21 cellular contexts compared by ENCODE assay signal in the genomic region with DNA sequence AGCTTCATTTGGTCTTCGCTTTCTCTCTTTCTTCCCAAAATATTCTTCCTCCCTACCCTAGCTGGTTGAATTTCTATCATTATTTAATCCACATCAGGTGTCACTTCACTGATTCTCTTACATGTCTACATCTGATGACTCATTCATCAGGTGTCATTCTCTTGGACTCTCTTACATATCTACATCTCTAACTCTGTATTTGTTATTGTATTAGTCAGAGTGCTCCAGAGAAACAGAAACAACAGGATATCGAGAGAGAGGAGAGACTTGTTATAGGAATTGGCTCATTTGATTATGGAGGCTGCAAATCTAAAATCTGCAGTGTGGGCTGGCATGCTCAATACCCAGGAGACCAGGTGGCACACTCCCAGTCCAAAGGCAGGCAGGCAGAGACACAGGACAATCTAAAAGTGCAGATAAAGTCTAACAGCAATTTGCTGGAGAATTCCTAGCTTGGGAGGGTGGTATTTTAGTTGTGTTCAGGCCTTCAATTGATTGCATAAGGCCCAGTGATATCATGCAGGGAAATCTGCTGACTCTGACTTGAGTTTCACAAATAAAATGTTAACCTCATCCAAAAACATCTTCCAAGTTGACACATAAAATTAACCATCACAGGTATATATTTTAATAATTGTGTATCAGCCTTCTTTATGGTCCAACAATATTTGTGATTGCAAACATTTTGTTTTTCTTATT.
A peak's percentile ranks its signal among the peaks of the same experiment; 100 is the strongest.
DNase-seq lines count a peak whose midpoint lies in the region; ATAC-seq and TF ChIP-seq lines count a peak whose summit lies in the region.
"Had no signal": no experiment of that assay in that cellular context is flagged by ENCODE, and none has a peak within 500 bp of the region (broad histone marks: within the 10 kb centered on the region; RNA-seq: fewer than 3 reads in every experiment).

No MANE protein-coding gene starts in this region.

- no TSS peak for BruUV-seq in Panc1 (replicated peaks; lab: Mats Ljungman, UMichigan)

- H2BK12ac ChIP-seq in mesenchymal stem cell (ENCODE audit: low read length in 2 of 2) = no peak overlapping the region

- in situ Hi-C loops in Panc1 (cut with HindIII; ENCODE audit: low pct_unique_long_range_greater_than_20kb, low sequenced_read_pairs) = no loop called here

- 96 to 100% methylated on average over 1 to 2 of the region's 2 CpGs for WGBS in endodermal cell (ENCODE audit: insufficient coverage in 1 of 2, insufficient read length in 1 of 2), 2 experiments
- 78% methylated on average over 2 of the region's 2 CpGs for WGBS in mesenchymal stem cell

- H3K27me3 ChIP-seq in Panc1 (ENCODE audit: control insufficient read depth, insufficient read depth, low read length) (no peaks in the 10 kb centered on the region), endodermal cell (ENCODE audit: control insufficient read depth, insufficient read depth, low read length, poor library complexity, severe bottlenecking) (no peaks in the 10 kb centered on the region), mesenchymal stem cell (ENCODE audit: control insufficient read depth in 1 of 2, insufficient read depth in 1 of 2, low read length in 2 of 2) (no peaks in the 10 kb centered on the region)
- H3K27me3 ChIP-seq: dorsolateral prefrontal cortex, esophagus muscularis mucosa, tibial nerve had no signal

- H2BK15ac ChIP-seq in mesenchymal stem cell (ENCODE audit: low read depth, poor library complexity, severe bottlenecking) = no peak overlapping the region

- no peaks in the 10 kb centered on the region for H3K36me3 ChIP-seq in Panc1 (ENCODE audit: control insufficient read depth, insufficient read depth, low read length)
- no peaks in the 10 kb centered on the region for H3K36me3 ChIP-seq in endodermal cell (ENCODE audit: control insufficient read depth, insufficient read depth, low read length)
- no peaks in the 10 kb centered on the region for H3K36me3 ChIP-seq in mesenchymal stem cell (ENCODE audit: control insufficient read depth in 1 of 2, insufficient read depth in 2 of 2, low read depth in 1 of 2, low read length in 2 of 2)
- H3K36me3 ChIP-seq: esophagus muscularis mucosa, tibial nerve had no signal

- ATAC-seq in Panc1 (no peak), HG03139 (IDR thresholded peaks at IDR 0.05; ENCODE audit: unreplicated experiment) (no peak), GM18858 (IDR thresholded peaks at IDR 0.05; ENCODE audit: unreplicated experiment) (no peak), GM21529 (IDR thresholded peaks at IDR 0.05; ENCODE audit: unreplicated experiment) (no peak), HG03175 (IDR thresholded peaks at IDR 0.05; ENCODE audit: unreplicated experiment) (no peak)
- ATAC-seq: natural killer cell; stimulated activated naive CD8-positive, alpha-beta T cell treated with anti-CD3 and anti-CD28 coated beads, Interleukin-15, Interleukin-2, amounts not matched to agents 100 U/mL and 50 U/mL, for 24 hours had no signal

- peak; percentile 60 for DNase-seq in ELR (ENCODE audit: low read depth)
- no peak for DNase-seq in Panc1 (ENCODE audit: low read depth, low spot score)
- no peak for DNase-seq in endodermal cell
- DNase-seq in mesenchymal stem cell = peak; percentile 18
- DNase-seq: activated CD4-positive, alpha-beta T cell treated with anti-CD3 and anti-CD28 coated beads for 4 hours; dorsolateral prefrontal cortex; GOT3; hippocampal formation; natural killer cell; NCI-H1436 treated with DMSO at 0.1 percent for 48 hours; NCI-H446; stimulated activated CD4-positive, alpha-beta T cell treated with anti-CD3 and anti-CD28 coated beads, Interleukin-2, amount 100 ng/mL, for 24 hours; stimulated activated naive CD8-positive, alpha-beta T cell treated with anti-CD3 and anti-CD28 coated beads, Interleukin-15, Interleukin-2, amounts not matched to agents 100 U/mL and 50 U/mL, for 24 hours had no signal

- no peak overlapping the region for H3K4me2 ChIP-seq in mesenchymal stem cell (ENCODE audit: low read length, poor library complexity, severe bottlenecking)

- H2BK5ac ChIP-seq in mesenchymal stem cell (ENCODE audit: low read depth, low read length, poor library complexity, severe bottlenecking) = no peak overlapping the region

- CTCF ChIA-PET in Panc1 (lab: Charles Lee) = no interaction called here

- no peak overlapping the region for H3K23ac ChIP-seq in mesenchymal stem cell (ENCODE audit: low read length in 2 of 2)

- H3K9ac ChIP-seq in endodermal cell (ENCODE audit: extremely low read depth, low read length, poor library complexity, severe bottlenecking) (no peak overlapping the region), mesenchymal stem cell (ENCODE audit: low read length) (no peak overlapping the region)

- H3K4me3 ChIP-seq in Panc1 (ENCODE audit: low read depth in 2 of 2, low read length in 2 of 2) (no peak overlapping the region), endodermal cell (ENCODE audit: low read length) (peak overlapping the region; percentile 11), mesenchymal stem cell (ENCODE audit: insufficient read depth in 1 of 2, low read depth in 1 of 2, low read length in 2 of 2) (no peak overlapping the region)
- H3K4me3 ChIP-seq: dorsolateral prefrontal cortex, esophagus muscularis mucosa, tibial nerve had no signal

- H3K4ac ChIP-seq in mesenchymal stem cell (ENCODE audit: low read depth in 1 of 2, low read length in 2 of 2) = no peak overlapping the region

- POLR2A ChIA-PET in Panc1 (lab: Charles Lee) = no interaction called here

- H3K79me1 ChIP-seq in mesenchymal stem cell (replicated peaks; ENCODE audit: low read length, poor library complexity, severe bottlenecking) = no peaks in the 10 kb centered on the region

- H3K14ac ChIP-seq in mesenchymal stem cell (ENCODE audit: low read length in 2 of 2) = no peak overlapping the region

- peaks cover 7% of the 10 kb centered on the region for H3K4me1 Mint-ChIP-seq in endodermal cell
- H3K4me1 Mint-ChIP-seq: memory B cell, natural killer cell had no signal

- H2AFZ ChIP-seq in mesenchymal stem cell (ENCODE audit: low read depth, low read length) = no peak overlapping the region

- H4K8ac ChIP-seq in mesenchymal stem cell (ENCODE audit: low read length) = no peak overlapping the region

- no peak for TF ChIP-seq CTCF in Panc1 (IDR thresholded peaks at IDR 0.05)
- TF ChIP-seq CTCF in endodermal cell (conservative IDR thresholded peaks at IDR 0.05) = no peak

- no peak overlapping the region for H2AK5ac ChIP-seq in mesenchymal stem cell (ENCODE audit: low read length, severe bottlenecking)

- intact Hi-C loops in Panc1 (cut with micrococcal nuclease; ENCODE audit: unreplicated experiment) = no loop called here

- no peak overlapping the region for H2BK120ac ChIP-seq in mesenchymal stem cell (ENCODE audit: low read depth, low read length)

- H3K9me3 ChIP-seq in Panc1 (ENCODE audit: control insufficient read depth, insufficient read depth, low read depth, low read length) (no peaks in the 10 kb centered on the region), endodermal cell (ENCODE audit: control insufficient read depth, low read length) (peaks cover 21% of the 10 kb centered on the region), mesenchymal stem cell (ENCODE audit: control insufficient read depth, low read length) (no peaks in the 10 kb centered on the region)
- H3K9me3 ChIP-seq: esophagus muscularis mucosa, tibial nerve had no signal

- H3K36me3 Mint-ChIP-seq in endodermal cell (ENCODE audit: low read depth) = no peaks in the 10 kb centered on the region
- H3K36me3 Mint-ChIP-seq: memory B cell, natural killer cell had no signal

- peaks cover 4% of the 10 kb centered on the region for H3K9me3 Mint-ChIP-seq in endodermal cell

- no peaks in the 10 kb centered on the region for H3K4me1 ChIP-seq in Panc1 (ENCODE audit: control insufficient read depth, insufficient read depth, low read length)
- H3K4me1 ChIP-seq in endodermal cell (ENCODE audit: control insufficient read depth, insufficient read depth, low read length) = peaks cover 3% of the 10 kb centered on the region
- no peaks in the 10 kb centered on the region for H3K4me1 ChIP-seq in mesenchymal stem cell (ENCODE audit: control insufficient read depth, insufficient read depth, low read depth, low read length)
- H3K4me1 ChIP-seq: esophagus muscularis mucosa, tibial nerve had no signal

- H3K4me3 Mint-ChIP-seq in endodermal cell = no peak overlapping the region
- H3K4me3 Mint-ChIP-seq: memory B cell, natural killer cell had no signal

- H3K27me3 Mint-ChIP-seq in endodermal cell (ENCODE audit: insufficient read depth) = peaks cover 5% of the 10 kb centered on the region
- H3K27me3 Mint-ChIP-seq: memory B cell had no signal

- H4K91ac ChIP-seq in mesenchymal stem cell (ENCODE audit: low read length) = no peak overlapping the region

- H3K18ac ChIP-seq in mesenchymal stem cell (ENCODE audit: low read depth in 1 of 2, low read length in 2 of 2) = no peak overlapping the region

- H3K27ac ChIP-seq in Panc1 (ENCODE audit: low read length) (peak overlapping the region; percentile 23; the same call in 1 of the 2 replicates), endodermal cell (ENCODE audit: low read depth, low read length) (no peak overlapping the region), mesenchymal stem cell (ENCODE audit: low read length, poor library complexity, severe bottlenecking) (peak overlapping the region; percentile 2)
- H3K27ac ChIP-seq: dorsolateral prefrontal cortex, esophagus muscularis mucosa, tibial nerve had no signal

- H3K27ac Mint-ChIP-seq in endodermal cell = no peak overlapping the region
- H3K27ac Mint-ChIP-seq: activated T-helper 2 cell treated with anti-CD3 and anti-CD28 coated beads, Interferon-gamma antibody, Interleukin-2, Interleukin-4, amounts not matched to agents 10 μg/mL and 5 μg/mL and 100 μg/mL, durations not matched to agents 14 hours and 24 hours and 36 hours; memory B cell; natural killer cell had no signal

Comparison
In these comparisons a context has a peak if more than half of its experiments do, and no peak if none do; other contexts are left out.
1. DNase-seq: peak in ELR (single experiment) and mesenchymal stem cell (single experiment); none in Panc1 (single experiment) and endodermal cell (single experiment).